32 cellular contexts compared by ENCODE assay signal in the genomic region with DNA sequence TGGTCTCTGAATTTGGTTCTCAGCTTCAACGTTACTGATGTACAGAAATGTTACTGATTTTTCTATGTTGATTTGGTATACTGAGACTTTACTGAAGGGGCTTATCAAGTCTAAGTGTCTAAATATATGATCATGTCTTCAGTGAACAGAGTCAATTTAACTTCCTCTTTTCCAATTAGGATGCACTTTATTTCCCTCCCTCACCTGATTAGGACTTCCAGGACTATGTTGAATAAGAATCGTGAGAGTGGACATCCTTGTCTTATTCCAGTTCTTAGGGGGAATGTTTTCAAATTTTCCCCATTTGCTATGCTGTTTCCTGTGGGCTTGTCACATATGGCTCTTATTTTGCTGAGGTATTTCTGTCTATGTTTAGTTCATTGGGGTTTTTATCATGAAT.
"Had no signal": no experiment of that assay in that cellular context is flagged by ENCODE, and none has a peak within 500 bp of the region (broad histone marks: within the 10 kb centered on the region; RNA-seq: fewer than 3 reads in every experiment).

No MANE protein-coding gene starts in this region.

- FAIRE-seq: astrocyte, bronchial epithelial cell had no signal

- H3K9me3 ChIP-seq: adrenal gland, ascending aorta, body of pancreas had no signal

- H3K27me3 ChIP-seq: adrenal gland, ascending aorta, body of pancreas, brain microvascular endothelial cell, breast epithelium, cardiac muscle cell had no signal

- H3K36me3 ChIP-seq: adrenal gland, ascending aorta, brain microvascular endothelial cell, breast epithelium, cardiac muscle cell had no signal

- H3K4me3 ChIP-seq: adrenal gland, ascending aorta, body of pancreas, breast epithelium, cardiac muscle cell had no signal

- H3K27ac ChIP-seq: adrenal gland, ascending aorta, body of pancreas, brain microvascular endothelial cell, breast epithelium, cardiac muscle cell had no signal

- H3K4me1 ChIP-seq: adrenal gland, ascending aorta, body of pancreas, breast epithelium had no signal

- DNase-seq: activated effector memory CD4-positive, alpha-beta T cell treated with anti-CD3 and anti-CD28 coated beads, Interleukin-2, amount 50 U/mL, for 16 hours; activated effector memory CD4-positive, alpha-beta T cell treated with Interleukin-2 at 50 U/mL for 16 hours; activated gamma-delta T cell; activated gamma-delta T cell treated with Interleukin-2 at 50 U/mL for 16 hours; activated naive CD4-positive, alpha-beta T cell; activated naive CD4-positive, alpha-beta T cell treated with anti-CD3 and anti-CD28 coated beads for 36 hours; activated naive CD4-positive, alpha-beta T cell treated with anti-CD3 and anti-CD28 coated beads, Interleukin-2, amount 10 ng/mL, durations not matched to agents 7 days and 5 days; activated naive CD4-positive, alpha-beta T cell treated with anti-CD3 and anti-CD28 coated beads, Interleukin-2, amount 50 U/mL, for 16 hours; activated naive CD4-positive, alpha-beta T cell treated with Interleukin-2 at 50 U/mL for 16 hours; activated naive CD8-positive, alpha-beta T cell treated with anti-CD3 and anti-CD28 coated beads for 36 hours; activated naive CD8-positive, alpha-beta T cell treated with anti-CD3 and anti-CD28 coated beads, Interleukin-2, amount 10 ng/mL, durations not matched to agents 7 days and 5 days; activated naive CD8-positive, alpha-beta T cell treated with anti-CD3 and anti-CD28 coated beads, Interleukin-2, amount 50 U/mL, for 24 hours; activated T-cell treated with anti-CD3 and anti-CD28 coated beads, Interleukin-2, amount 50 U/mL, for 4 hours; activated T-cell treated with anti-CD3 and anti-CD28 coated beads, Interleukin-2, amount 50 U/mL, for 48 hours; activated T-cell treated with anti-CD3 and anti-CD28 coated beads, Interleukin-2, amount 50 U/mL, for 72 hours; adrenal gland; amniotic stem cell; amygdala; anterior cingulate cortex; aorta; body of pancreas; brain microvascular endothelial cell; caudate nucleus; central memory CD4-positive, alpha-beta T cell; cerebellar nuclear complex had no signal

- ATAC-seq: activated naive CD4-positive, alpha-beta T cell treated with anti-CD3 and anti-CD28 coated beads, Interleukin-2, amount 50 U/mL, for 72 hours; activated naive CD8-positive, alpha-beta T cell treated with anti-CD3 and anti-CD28 coated beads, Interleukin-2, amount 50 U/mL, for 24 hours; activated T-cell treated with anti-CD3 and anti-CD28 coated beads, Interleukin-2, amount 50 U/mL, for 4 hours; activated T-cell treated with anti-CD3 and anti-CD28 coated beads, Interleukin-2, amount 50 U/mL, for 72 hours; activated T-helper 17 cell treated with anti-CD3 and anti-CD28 coated beads, Interleukin-2, amount 50 U/mL, for 72 hours; body of pancreas had no signal
